8 cellular contexts compared by ENCODE assay signal in the genomic region with DNA sequence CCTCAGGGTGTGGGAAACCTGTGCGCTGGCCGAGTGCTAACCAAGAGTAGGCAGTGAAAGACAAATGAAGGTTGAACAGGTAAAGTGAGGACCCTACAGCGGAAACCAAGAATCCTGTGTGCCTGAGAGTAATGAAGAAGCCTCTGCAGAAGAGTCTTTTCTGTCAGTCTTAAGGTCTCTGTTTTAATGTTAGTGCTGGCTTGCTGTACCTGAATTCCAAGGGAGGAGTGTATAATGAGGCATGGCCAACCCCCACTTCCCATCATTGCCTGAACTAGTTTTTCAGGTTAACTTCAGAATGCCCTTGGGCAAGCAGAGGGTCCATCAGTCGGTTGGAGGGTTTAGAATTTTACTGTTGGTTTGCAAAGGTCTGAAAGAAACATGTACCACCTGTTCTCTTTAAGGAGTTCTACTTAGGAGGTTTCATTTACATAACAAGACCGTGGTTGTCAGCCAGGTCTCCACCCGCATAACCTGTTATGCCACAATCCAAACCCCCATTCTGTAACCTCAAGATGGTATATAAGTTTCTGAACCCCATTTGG. TPM values are rescaled to one million over a fixed set of nuclear protein-coding genes. Genes with fewer than 3 reads are reported as not detected.
DNase-seq lines count a peak whose midpoint lies in the region; ATAC-seq and TF ChIP-seq lines count a peak whose summit lies in the region.

No MANE protein-coding gene starts in this region.

- peaks cover 10 to 38% (median 30%) of the 10 kb centered on the region in 4 donors for H3K4me1 Mint-ChIP-seq in naive thymus-derived CD8-positive, alpha-beta T cell

- peak overlapping the region; percentile 71 to 89 for H3K9ac ChIP-seq in duodenal mucosa (ENCODE audit: low read depth in 1 of 2, low read length in 2 of 2)

- POLR2A ChIA-PET in naive thymus-derived CD8-positive, alpha-beta T cell (lab: Charles Lee): interaction anchor here (0.7 to 1.7 kb wide), 3 partner anchors 14 to 32 kb away, joined by 4 to 59 read pairs (median 5); a partner anchor contains a TSS

- H3K4me1 ChIP-seq in duodenal mucosa (ENCODE audit: control insufficient read depth in 1 of 2, insufficient read depth in 2 of 2, low read length in 2 of 2): peaks cover 9 to 12% of the 10 kb centered on the region in 2 donors

- no peaks in the 10 kb centered on the region for H3K9me3 ChIP-seq in duodenal mucosa (ENCODE audit: control insufficient read depth in 1 of 2, low read length in 2 of 2)

- H3K36me3 ChIP-seq in GM06990 (ENCODE audit: control insufficient read depth, insufficient read depth, low read length): peaks cover 3% of the 10 kb centered on the region
- peaks cover 7 to 22% of the 10 kb centered on the region in 2 donors for H3K36me3 ChIP-seq in duodenal mucosa (ENCODE audit: control insufficient read depth in 1 of 2, insufficient read depth in 2 of 2, low read length in 2 of 2)

- H3K27ac Mint-ChIP-seq in naive thymus-derived CD8-positive, alpha-beta T cell: peak overlapping the region; percentile 96 to 99 (median 98)

- TF ChIP-seq CTCF in GM06990 (IDR thresholded peaks at IDR 0.05; ENCODE audit: insufficient read depth, low read length, poor library complexity, severe bottlenecking) (no peak), NB4 (IDR thresholded peaks at IDR 0.05; ENCODE audit: low read depth, low read length) (no peak)

- DNase-seq in GM06990 (ENCODE audit: extremely low read depth, insufficient read length) (no peak), NB4 (ENCODE audit: low read depth) (peak; percentile 18), OCI-M2 (lab: John Stamatoyannopoulos, UW; ENCODE audit: unreplicated experiment) (no peak), AG08395 (ENCODE audit: low spot score) (no peak)
- no peak for DNase-seq in naive thymus-derived CD8-positive, alpha-beta T cell

- H3K4me3 ChIP-seq in GM06990 (replicated peaks; ENCODE audit: low read depth, low read length) (peak overlapping the region; percentile 85), NB4 (ENCODE audit: low read depth, low read length) (peak overlapping the region; percentile 88), duodenal mucosa (ENCODE audit: low read depth in 1 of 2, low read length in 2 of 2) (peak overlapping the region; percentile 97 to 99)

- peak overlapping the region; percentile 60 for H3K27ac ChIP-seq in duodenal mucosa (ENCODE audit: low read depth, low read length)

- H3K27me3 ChIP-seq in GM06990 (replicated peaks; ENCODE audit: control insufficient read depth, insufficient read depth, low read length) (no peaks in the 10 kb centered on the region), duodenal mucosa (ENCODE audit: control insufficient read depth in 1 of 2, insufficient read depth in 2 of 2, low read length in 2 of 2) (no peaks in the 10 kb centered on the region)

- peak; percentile 46 for ATAC-seq in GM21723 (IDR thresholded peaks at IDR 0.05; ENCODE audit: unreplicated experiment)
- ATAC-seq in naive thymus-derived CD8-positive, alpha-beta T cell: no peak
- no peak for ATAC-seq in GM19467 (IDR thresholded peaks at IDR 0.05; ENCODE audit: unreplicated experiment)

- H3K36me3 Mint-ChIP-seq in naive thymus-derived CD8-positive, alpha-beta T cell: peaks cover 0 to 33% (median 5%) of the 10 kb centered on the region in 3 donors

- peaks cover 0 to 5% (median 4%) of the 10 kb centered on the region in 9 donors for H3K9me3 Mint-ChIP-seq in naive thymus-derived CD8-positive, alpha-beta T cell

- no peak for TF ChIP-seq POLR2A in NB4 (IDR thresholded peaks at IDR 0.05; ENCODE audit: extremely low read depth, insufficient read length)

- peak overlapping the region; percentile 96 to 99 (median 98) for H3K4me3 Mint-ChIP-seq in naive thymus-derived CD8-positive, alpha-beta T cell

- H3K27me3 Mint-ChIP-seq in naive thymus-derived CD8-positive, alpha-beta T cell: peaks cover 0 to 12% (median 0%) of the 10 kb centered on the region in 5 donors

RNA-seq across cellular contexts. Expression of a gene that starts 0.6 kb away (rescaled TPM):
- total RNA-seq in naive thymus-derived CD8-positive, alpha-beta T cell: 10 to 100 TPM; 87.0 to 87.2 TPM
- 100 to 1,000 TPM; 117 to 133 (median 122) TPM for polyA plus RNA-seq in naive thymus-derived CD8-positive, alpha-beta T cell

RNA-seq across cellular contexts. Expression of a gene that starts 30.9 kb away (rescaled TPM):
- total RNA-seq in naive thymus-derived CD8-positive, alpha-beta T cell: 10 to 100 TPM; 32.7 to 34.5 TPM
- 10 to 100 TPM; 13.8 to 25.6 (median 17.1) TPM for polyA plus RNA-seq in naive thymus-derived CD8-positive, alpha-beta T cell

RNA-seq across cellular contexts. Expression of a gene that starts 31.9 kb away (rescaled TPM):
- 100 to 1,000 TPM in 1 of 2 experiments, 10 to 100 TPM in 1; 98.7 to 106 TPM for total RNA-seq in naive thymus-derived CD8-positive, alpha-beta T cell
- 100 to 1,000 TPM; 449 to 578 (median 506) TPM for polyA plus RNA-seq in naive thymus-derived CD8-positive, alpha-beta T cell
